ENCODE assay signal across 22 cellular contexts in genomic region chr1:198316681-198317080, GRCh38.
"Had no signal": no experiment of that assay in that cellular context is flagged by ENCODE, and none has a peak within 500 bp of the region (broad histone marks: within the 10 kb centered on the region; RNA-seq: fewer than 3 reads in every experiment).

No MANE protein-coding gene starts in this region.

- H3K27ac Mint-ChIP-seq: activated CD4-positive, alpha-beta T cell treated with anti-CD3 and anti-CD28 coated beads, Interleukin-2, amount 10 ng/mL, durations not matched to agents 24 days and 14 days; activated CD8-positive, alpha-beta memory T cell treated with anti-CD3 and anti-CD28 coated beads, Interleukin-2, amount 10 ng/mL, durations not matched to agents 7 days and 5 days; dendritic cell treated with granulocyte-macrophage colony-stimulating factor and Interleukin-4, amounts not matched to agents 40 ng/mL and 50 ng/mL, for 4 days; nephron had no signal

- H3K27me3 ChIP-seq: brain microvascular endothelial cell, foreskin keratinocyte, spleen had no signal

- DNase-seq: activated CD4-positive, alpha-beta T cell treated with anti-CD3 and anti-CD28 coated beads, Interleukin-2, amount 10 ng/mL, durations not matched to agents 24 days and 14 days; activated CD8-positive, alpha-beta memory T cell treated with anti-CD3 and anti-CD28 coated beads, Interleukin-2, amount 10 ng/mL, durations not matched to agents 7 days and 5 days; activated CD8-positive, alpha-beta T cell treated with anti-CD3 and anti-CD28 coated beads for 36 hours; activated effector memory CD4-positive, alpha-beta T cell treated with anti-CD3 and anti-CD28 coated beads, Interleukin-2, amount 50 U/mL, for 16 hours; activated naive CD4-positive, alpha-beta T cell treated with anti-CD3 and anti-CD28 coated beads, Interleukin-2, amount 10 ng/mL, durations not matched to agents 7 days and 5 days; activated T-cell treated with anti-CD3 and anti-CD28 coated beads for 4 hours; aorta; brain microvascular endothelial cell; effector CD8-positive, alpha-beta T cell; foreskin keratinocyte; left ventricle myocardium inferior; mammary epithelial cell; occipital lobe; spleen; stimulated activated CD4-positive, alpha-beta T cell treated with anti-CD3 and anti-CD28 coated beads, Interleukin-4, amount 100 ng/mL, for 1 hour; stimulated activated naive CD4-positive, alpha-beta T cell treated with Interleukin-2 at 50 U/mL for 16 hours; SW 1271; T-helper 2 cell had no signal

- H3K4me3 Mint-ChIP-seq: activated CD4-positive, alpha-beta T cell treated with anti-CD3 and anti-CD28 coated beads, Interleukin-2, amount 10 ng/mL, durations not matched to agents 24 days and 14 days; activated CD8-positive, alpha-beta memory T cell treated with anti-CD3 and anti-CD28 coated beads, Interleukin-2, amount 10 ng/mL, durations not matched to agents 7 days and 5 days; activated CD8-positive, alpha-beta T cell treated with anti-CD3 and anti-CD28 coated beads for 36 hours; activated naive CD4-positive, alpha-beta T cell treated with anti-CD3 and anti-CD28 coated beads, Interleukin-2, amount 10 ng/mL, durations not matched to agents 7 days and 5 days; dendritic cell treated with granulocyte-macrophage colony-stimulating factor and Interleukin-4, amounts not matched to agents 40 ng/mL and 50 ng/mL, for 4 days; nephron had no signal

- H3K4me1 Mint-ChIP-seq: activated naive CD4-positive, alpha-beta T cell treated with anti-CD3 and anti-CD28 coated beads, Interleukin-2, amount 10 ng/mL, durations not matched to agents 7 days and 5 days; nephron had no signal

- H3K9me3 Mint-ChIP-seq: activated CD4-positive, alpha-beta T cell treated with anti-CD3 and anti-CD28 coated beads, Interleukin-2, amount 10 ng/mL, durations not matched to agents 24 days and 14 days; activated CD8-positive, alpha-beta T cell treated with anti-CD3 and anti-CD28 coated beads for 36 hours; dendritic cell treated with granulocyte-macrophage colony-stimulating factor and Interleukin-4, amounts not matched to agents 40 ng/mL and 50 ng/mL, for 4 days had no signal

- H3K4me3 ChIP-seq: left ventricle myocardium inferior, spleen had no signal

- H3K27me3 Mint-ChIP-seq: activated CD4-positive, alpha-beta T cell treated with anti-CD3 and anti-CD28 coated beads, Interleukin-2, amount 10 ng/mL, durations not matched to agents 24 days and 14 days; activated CD8-positive, alpha-beta memory T cell treated with anti-CD3 and anti-CD28 coated beads, Interleukin-2, amount 10 ng/mL, durations not matched to agents 7 days and 5 days; activated CD8-positive, alpha-beta T cell treated with anti-CD3 and anti-CD28 coated beads for 36 hours; activated naive CD4-positive, alpha-beta T cell treated with anti-CD3 and anti-CD28 coated beads, Interleukin-2, amount 10 ng/mL, durations not matched to agents 7 days and 5 days; dendritic cell treated with granulocyte-macrophage colony-stimulating factor and Interleukin-4, amounts not matched to agents 40 ng/mL and 50 ng/mL, for 4 days; progenitor cell of endocrine pancreas had no signal

- H3K4me1 ChIP-seq: foreskin keratinocyte, left ventricle myocardium inferior had no signal

- H3K27ac ChIP-seq: brain microvascular endothelial cell, foreskin keratinocyte, left ventricle myocardium inferior, VCaP had no signal
